Comparison of ENCODE assay signal across 21 cellular contexts in genomic region chr19:39321832-39322176, GRCh38. TPM values are rescaled to one million over a fixed set of nuclear protein-coding genes. Genes with fewer than 3 reads are reported as not detected.
A peak's percentile ranks its signal among the peaks of the same experiment; 100 is the strongest.
DNase-seq lines count a peak whose midpoint lies in the region; ATAC-seq and TF ChIP-seq lines count a peak whose summit lies in the region.
"Had no signal": no experiment of that assay in that cellular context is flagged by ENCODE, and none has a peak within 500 bp of the region (broad histone marks: within the 10 kb centered on the region; RNA-seq: fewer than 3 reads in every experiment).

No MANE protein-coding gene starts in this region.

- peak overlapping the region in 3 of 4 donors; percentile 87 to 90 (median 88) for H3K4me3 Mint-ChIP-seq in CD4-positive, CD25-positive, alpha-beta regulatory T cell
- peak overlapping the region; percentile 63 for H3K4me3 Mint-ChIP-seq in Calu3 (ENCODE audit: low read depth, unreplicated experiment)
- peak overlapping the region; percentile 37 for H3K4me3 Mint-ChIP-seq in activated naive CD8-positive, alpha-beta T cell treated with anti-CD3 and anti-CD28 coated beads, Interleukin-2, amount 50 U/mL, for 24 hours
- H3K4me3 Mint-ChIP-seq in nephron progenitor cell = peak overlapping the region; percentile 82

- H3K4me3 ChIP-seq in CD4-positive, CD25-positive, alpha-beta regulatory T cell (ENCODE audit: low read depth, low read length) = no peak overlapping the region
- H3K4me3 ChIP-seq: hepatocyte, testis had no signal

- CTCF ChIA-PET in Calu3 (lab: Charles Lee) = interaction anchor here (0.6 kb wide), 1 partner anchor 1604 kb away, joined by 3 read pairs; no protein-coding TSS in a partner anchor
- CTCF ChIA-PET in GM10248 (lab: Yijun Ruan, JAX) = interaction anchor here (1.3 kb wide), 1 partner anchor 212 kb away, joined by 4 read pairs; no protein-coding TSS in a partner anchor

- H3K27ac ChIP-seq in CD4-positive, CD25-positive, alpha-beta regulatory T cell (ENCODE audit: insufficient read depth, low read length, poor library complexity, severe bottlenecking) = no peak overlapping the region
- H3K27ac ChIP-seq: hepatocyte, testis had no signal

- peaks cover 13% of the 10 kb centered on the region for H3K4me1 ChIP-seq in CD4-positive, CD25-positive, alpha-beta regulatory T cell (ENCODE audit: control insufficient read depth, insufficient read depth, low read length, poor library complexity, severe bottlenecking)
- H3K4me1 ChIP-seq: testis had no signal

- peaks cover 3% of the 10 kb centered on the region for H3K36me3 Mint-ChIP-seq in CD4-positive, CD25-positive, alpha-beta regulatory T cell
- H3K36me3 Mint-ChIP-seq in Calu3 (ENCODE audit: insufficient read depth, unreplicated experiment) (peaks cover 23% of the 10 kb centered on the region), nephron progenitor cell (ENCODE audit: low read depth) (no peaks in the 10 kb centered on the region)
- H3K36me3 Mint-ChIP-seq in activated naive CD8-positive, alpha-beta T cell treated with anti-CD3 and anti-CD28 coated beads, Interleukin-2, amount 50 U/mL, for 24 hours (ENCODE audit: low read depth) = peaks cover 1% of the 10 kb centered on the region

- POLR2A ChIA-PET in GM10248 (lab: Yijun Ruan, JAX) = no interaction called here

- no peaks in the 10 kb centered on the region for H3K27me3 ChIP-seq in CD4-positive, CD25-positive, alpha-beta regulatory T cell (ENCODE audit: control insufficient read depth, insufficient read depth, low read length)
- H3K27me3 ChIP-seq: hepatocyte, sigmoid colon, testis had no signal

- H3K36me3 ChIP-seq in CD4-positive, CD25-positive, alpha-beta regulatory T cell (ENCODE audit: control insufficient read depth, insufficient read depth, low read length) = peaks cover 2% of the 10 kb centered on the region
- H3K36me3 ChIP-seq: sigmoid colon had no signal

- intact Hi-C loops in Calu3 (cut with micrococcal nuclease; ENCODE audit: unreplicated experiment) = loop anchor here (10.0 kb wide), 1 partner anchor 357 kb away; no protein-coding TSS in a partner anchor

- BruUV-seq in Calu3 (replicated peaks; lab: Mats Ljungman, UMichigan) = no TSS peak

- H3K27ac Mint-ChIP-seq in CD4-positive, CD25-positive, alpha-beta regulatory T cell = peak overlapping the region; percentile 65 to 90 (median 67)
- H3K27ac Mint-ChIP-seq in Calu3 (ENCODE audit: unreplicated experiment) (peak overlapping the region; percentile 77), nephron progenitor cell (no peak overlapping the region)
- peak overlapping the region; percentile 71 for H3K27ac Mint-ChIP-seq in activated naive CD8-positive, alpha-beta T cell treated with anti-CD3 and anti-CD28 coated beads, Interleukin-2, amount 50 U/mL, for 24 hours

- H3K4me1 Mint-ChIP-seq in CD4-positive, CD25-positive, alpha-beta regulatory T cell = peaks cover 0 to 56% (median 19%) of the 10 kb centered on the region in 4 donors
- H3K4me1 Mint-ChIP-seq in Calu3 (ENCODE audit: low read depth, unreplicated experiment) (peaks cover 18% of the 10 kb centered on the region), nephron progenitor cell (peaks cover 17% of the 10 kb centered on the region)
- H3K4me1 Mint-ChIP-seq in activated naive CD8-positive, alpha-beta T cell treated with anti-CD3 and anti-CD28 coated beads, Interleukin-2, amount 50 U/mL, for 24 hours = peaks cover 19% of the 10 kb centered on the region

- DNase-seq in CD4-positive, CD25-positive, alpha-beta regulatory T cell = no peak
- DNase-seq in Calu3 (no peak), nephron progenitor cell (no peak), GM10248 (ENCODE audit: extremely low spot score) (no peak), NCI-H1436 treated with DMSO at 0.1 percent for 48 hours (lab: John Stamatoyannopoulos, UW) (no peak)
- no peak for DNase-seq in activated naive CD8-positive, alpha-beta T cell treated with anti-CD3 and anti-CD28 coated beads, Interleukin-2, amount 50 U/mL, for 24 hours
- DNase-seq: activated effector memory CD4-positive, alpha-beta T cell treated with anti-CD3 and anti-CD28 coated beads, Interleukin-2, amount 50 U/mL, for 16 hours; effector memory CD4-positive, alpha-beta T cell; mesendoderm; NCI-H1930; NCI-H446 treated with DMSO at 0.1 percent for 48 hours; Right ventricle myocardium superior; sigmoid colon; stimulated activated CD4-positive, alpha-beta T cell treated with anti-CD3 and anti-CD28 coated beads, Interleukin-2, amount 100 ng/mL, for 24 hours; T-helper 9 cell; testis had no signal

- no peak for ATAC-seq in CD4-positive, CD25-positive, alpha-beta regulatory T cell (ENCODE audit: low read depth in 2 of 2)
- ATAC-seq in activated naive CD8-positive, alpha-beta T cell treated with anti-CD3 and anti-CD28 coated beads, Interleukin-2, amount 50 U/mL, for 24 hours = no peak
- ATAC-seq in HG03045 (IDR thresholded peaks at IDR 0.05; ENCODE audit: unreplicated experiment) = no peak

- H3K9me3 ChIP-seq in CD4-positive, CD25-positive, alpha-beta regulatory T cell (ENCODE audit: control insufficient read depth in 2 of 2, low read length in 2 of 2) = no peaks in the 10 kb centered on the region
- H3K9me3 ChIP-seq: sigmoid colon, testis had no signal

- H3K9me3 Mint-ChIP-seq in CD4-positive, CD25-positive, alpha-beta regulatory T cell = peaks cover 0 to 2% (median 0%) of the 10 kb centered on the region in 7 donors
- H3K9me3 Mint-ChIP-seq in Calu3 (ENCODE audit: low read depth, unreplicated experiment) = no peaks in the 10 kb centered on the region
- no peaks in the 10 kb centered on the region for H3K9me3 Mint-ChIP-seq in activated naive CD8-positive, alpha-beta T cell treated with anti-CD3 and anti-CD28 coated beads, Interleukin-2, amount 50 U/mL, for 24 hours
- H3K9me3 Mint-ChIP-seq in nephron progenitor cell = no peaks in the 10 kb centered on the region

- no peaks in the 10 kb centered on the region for H3K27me3 Mint-ChIP-seq in CD4-positive, CD25-positive, alpha-beta regulatory T cell
- H3K27me3 Mint-ChIP-seq in Calu3 (ENCODE audit: unreplicated experiment) (peaks cover 63% of the 10 kb centered on the region), nephron progenitor cell (ENCODE audit: low read depth, poor library complexity) (peaks cover 56% of the 10 kb centered on the region)
- no peaks in the 10 kb centered on the region for H3K27me3 Mint-ChIP-seq in activated naive CD8-positive, alpha-beta T cell treated with anti-CD3 and anti-CD28 coated beads, Interleukin-2, amount 50 U/mL, for 24 hours

- no peak for TF ChIP-seq CTCF in Calu3 (IDR thresholded peaks at IDR 0.05; ENCODE audit: unreplicated experiment)
- no peak for TF ChIP-seq CTCF in nephron progenitor cell (IDR thresholded peaks at IDR 0.05)
- no peak for TF ChIP-seq CTCF in GM10248 (IDR thresholded peaks at IDR 0.05; ENCODE audit: control extremely low read depth, extremely low read depth, low read depth, missing control alignments)

RNA-seq across cellular contexts. Expression of gene LRFN1, which starts 1.1 kb away (rescaled TPM):
- 4.9 TPM for total RNA-seq in CD4-positive, CD25-positive, alpha-beta regulatory T cell
- polyA plus RNA-seq in CD4-positive, CD25-positive, alpha-beta regulatory T cell = 1 to 10 TPM; 2.1 to 4.9 (median 3.1) TPM
- total RNA-seq in Calu3 (2022) = 4.0 and 5.6 TPM in 2 replicates

RNA-seq across cellular contexts. Expression of gene GMFG, which starts 14.0 kb away (rescaled TPM):
- 512 TPM for total RNA-seq in CD4-positive, CD25-positive, alpha-beta regulatory T cell
- 1,000 to 10,000 TPM; 1,343 to 1,906 (median 1,706) TPM for polyA plus RNA-seq in CD4-positive, CD25-positive, alpha-beta regulatory T cell
- total RNA-seq in Calu3 (2022) = not detected in 2 replicates
- total RNA-seq: hepatocyte, kidney epithelial cell had no signal

RNA-seq across cellular contexts. Expression of gene SAMD4B, which starts 20.4 kb away (rescaled TPM):
- total RNA-seq in CD4-positive, CD25-positive, alpha-beta regulatory T cell = 78.9 TPM
- 1 to 10 TPM; 5.7 to 9.9 (median 6.5) TPM for polyA plus RNA-seq in CD4-positive, CD25-positive, alpha-beta regulatory T cell
- 214 and 237 TPM in 2 replicates for total RNA-seq in Calu3 (2022)

RNA-seq across cellular contexts. Expression of gene IFNL1, which starts 25.6 kb away (rescaled TPM):
- total RNA-seq in CD4-positive, CD25-positive, alpha-beta regulatory T cell = not detected
- polyA plus RNA-seq in CD4-positive, CD25-positive, alpha-beta regulatory T cell = not detected
- total RNA-seq in Calu3 (2022) = 1.0 and 1.1 TPM in 2 replicates
- total RNA-seq: hepatocyte, kidney epithelial cell, omental fat pad, Right ventricle myocardium superior, sigmoid colon, testis had no signal
- polyA plus RNA-seq: BJ, hepatocyte had no signal

RNA-seq across cellular contexts. Expression of gene IFNL2, which starts 53.6 kb away (rescaled TPM):
- total RNA-seq in CD4-positive, CD25-positive, alpha-beta regulatory T cell = not detected
- polyA plus RNA-seq in CD4-positive, CD25-positive, alpha-beta regulatory T cell = not detected
- total RNA-seq in Calu3 (2022) = not detected in 2 replicates
- total RNA-seq: hepatocyte, kidney epithelial cell, omental fat pad, Right ventricle myocardium superior, sigmoid colon had no signal
- polyA plus RNA-seq: BJ, hepatocyte, sigmoid colon had no signal

Comparison
In these comparisons a context has a peak if more than half of its experiments do, and no peak if none do; other contexts are left out.
1. H3K4me3 Mint-ChIP-seq: peak in every context shown above with its lines; median percentile 88 in CD4-positive, CD25-positive, alpha-beta regulatory T cell; 82 in nephron progenitor cell; 63 in Calu3; 37 in activated naive CD8-positive, alpha-beta T cell treated with anti-CD3 and anti-CD28 coated beads, Interleukin-2, amount 50 U/mL, for 24 hours.
2. RNA of gene GMFG, which starts 14.0 kb away (total RNA-seq): 512 TPM in CD4-positive, CD25-positive, alpha-beta regulatory T cell (single experiment); not detected in Calu3; every median in the first group is over 100 times any median in the second.